In genomic region chr11:111367411-111368284, GRCh38 we compare ENCODE assay signal across 12 cellular contexts. TPM values are rescaled to one million over a fixed set of nuclear protein-coding genes. Genes with fewer than 3 reads are reported as not detected.
A peak's percentile ranks its signal among the peaks of the same experiment; 100 is the strongest.
DNase-seq lines count a peak whose midpoint lies in the region; ATAC-seq and TF ChIP-seq lines count a peak whose summit lies in the region.
"Had no signal": no experiment of that assay in that cellular context is flagged by ENCODE, and none has a peak within 500 bp of the region (broad histone marks: within the 10 kb centered on the region; RNA-seq: fewer than 3 reads in every experiment).

No MANE protein-coding gene starts in this region.

- no peak for TF ChIP-seq CTCF in foreskin keratinocyte (conservative IDR thresholded peaks at IDR 0.05)

- DNase-seq in foreskin keratinocyte (peak in 1 of 2 donors; percentile 61), NCI-H2029 treated with DMSO at 0.1 percent for 48 hours (lab: John Stamatoyannopoulos, UW) (no peak), LoVo (ENCODE audit: low spot score) (no peak), GF-D8 (lab: John Stamatoyannopoulos, UW) (no peak)
- DNase-seq in activated naive CD4-positive, alpha-beta T cell (lab: John Stamatoyannopoulos, UW): no peak
- DNase-seq: stimulated activated CD4-positive, alpha-beta T cell treated with anti-CD3 and anti-CD28 coated beads, Interleukin-4, amount 100 ng/mL, for 1 hour had no signal

- H3K27ac ChIP-seq in foreskin keratinocyte: peak overlapping the region; percentile 22
- H3K27ac ChIP-seq: KMS-11 had no signal

- H3K4me1 ChIP-seq in foreskin keratinocyte: peaks cover 6% of the 10 kb centered on the region

- ATAC-seq in GM18867 (IDR thresholded peaks at IDR 0.05; ENCODE audit: unreplicated experiment): peak; percentile 46
- ATAC-seq in GM21528 (IDR thresholded peaks at IDR 0.05; ENCODE audit: low FRiP score, unreplicated experiment): peak; percentile 51
- ATAC-seq in HG03159 (IDR thresholded peaks at IDR 0.05; ENCODE audit: unreplicated experiment): peak; percentile 61
- ATAC-seq in foreskin keratinocyte: peak; percentile 35
- ATAC-seq: activated CD4-positive, CD25-positive, alpha-beta regulatory T cell treated with anti-CD3 and anti-CD28 coated beads, Interleukin-2, amount 50 U/mL, for 24 hours had no signal

- H3K27me3 ChIP-seq in foreskin keratinocyte: peaks cover 8% of the 10 kb centered on the region

RNA-seq across cellular contexts. Expression of gene POU2AF1, which starts 11.4 kb away (rescaled TPM):
- not detected in 2 replicates for total RNA-seq in foreskin keratinocyte
- polyA plus RNA-seq in foreskin keratinocyte: not detected in 2 replicates
- total RNA-seq: fibroblast of villous mesenchyme had no signal
